9 cellular contexts compared by ENCODE assay signal in the genomic region with DNA sequence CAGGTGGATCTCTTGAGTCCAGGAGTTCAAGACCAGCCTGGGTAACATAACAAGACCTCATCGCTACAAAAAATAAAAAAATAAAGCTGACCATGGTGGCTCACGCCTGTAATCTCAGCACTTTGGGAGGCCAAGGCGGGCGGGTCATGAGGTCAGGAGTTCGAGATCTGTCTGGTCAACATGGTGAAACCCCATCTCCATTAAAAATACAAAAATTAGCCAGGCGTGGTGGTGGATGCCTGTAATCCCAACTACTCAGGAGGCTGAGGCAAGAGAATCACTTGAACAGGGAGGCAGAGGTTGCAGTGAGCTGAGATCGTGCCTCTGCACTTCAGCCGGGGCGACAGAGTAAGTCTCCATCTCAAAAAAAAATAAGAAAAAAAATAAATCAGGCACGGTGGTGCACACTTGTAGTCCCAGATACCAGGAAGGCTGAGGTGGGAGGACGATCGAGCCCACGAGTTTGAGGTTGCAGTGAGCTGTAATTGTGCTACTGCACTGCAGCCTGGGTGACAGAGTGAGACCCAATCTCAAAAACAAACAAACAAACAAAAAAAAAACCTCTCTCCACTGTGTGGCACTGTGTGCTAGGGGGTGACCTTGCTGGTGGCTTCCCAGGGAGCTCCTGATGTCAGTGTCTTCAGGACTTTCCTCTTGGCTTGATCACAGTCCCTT. TPM values are rescaled to one million over a fixed set of nuclear protein-coding genes. Genes with fewer than 3 reads are reported as not detected.
DNase-seq lines count a peak whose midpoint lies in the region; ATAC-seq, FAIRE-seq and TF ChIP-seq lines count a peak whose summit lies in the region.
"Had no signal": no experiment of that assay in that cellular context is flagged by ENCODE, and none has a peak within 500 bp of the region (broad histone marks: within the 10 kb centered on the region; RNA-seq: fewer than 3 reads in every experiment).

No MANE protein-coding gene starts in this region.

- ATAC-seq in left lobe of liver (peak; percentile 39), GM19455 (IDR thresholded peaks at IDR 0.05; ENCODE audit: unreplicated experiment) (no peak)

- intact Hi-C loops in ascending aorta (cut with DNase I): no loop called here

- no peaks in the 10 kb centered on the region for H3K27me3 ChIP-seq in ascending aorta

- TF ChIP-seq CTCF in D721Med (IDR thresholded peaks at IDR 0.05; ENCODE audit: insufficient read depth, missing control alignments) (peak; percentile 28), ascending aorta (IDR thresholded peaks at IDR 0.05) (no peak)

- no peak overlapping the region for H3K27ac ChIP-seq in ascending aorta

- H3K36me3 ChIP-seq in ascending aorta: no peaks in the 10 kb centered on the region

- no peak overlapping the region for H3K4me3 ChIP-seq in ascending aorta

- H3K9me3 ChIP-seq in ascending aorta: no peaks in the 10 kb centered on the region

- FAIRE-seq in D721Med (lab: Jason Lieb, UNC): no peak
- FAIRE-seq in GM18507 (lab: Jason Lieb, UNC): peak; percentile 76

- H3K4me1 ChIP-seq in ascending aorta: no peaks in the 10 kb centered on the region

- no peak for DNase-seq in D721Med (ENCODE audit: insufficient read length, low spot score)
- no peak for DNase-seq in GM18507 (ENCODE audit: extremely low spot score, insufficient read length, low read depth)
- DNase-seq in SW480 (ENCODE audit: low spot score): peak; percentile 54
- DNase-seq in left lobe of liver (ENCODE audit: low spot score): no peak
- DNase-seq in ascending aorta (ENCODE audit: low spot score in 2 of 2): no peak
- DNase-seq in NCI-H1105 treated with DMSO at 0.1 percent for 48 hours (lab: John Stamatoyannopoulos, UW): no peak
- DNase-seq: cerebellar nuclear complex; stimulated activated CD4-positive, alpha-beta T cell treated with anti-CD3 and anti-CD28 coated beads, Interleukin-4, amount 100 ng/mL, for 1 hour had no signal

RNA-seq across cellular contexts. Expression of a gene that starts 19.8 kb away (rescaled TPM):
- 12.3 TPM for total RNA-seq in left lobe of liver
- total RNA-seq in ascending aorta: 115 TPM

RNA-seq across cellular contexts. Expression of a gene that starts 29.5 kb away (rescaled TPM):
- total RNA-seq in left lobe of liver: 1.4 TPM
- 0.53 TPM for total RNA-seq in ascending aorta

RNA-seq across cellular contexts. Expression of a gene that starts 40.6 kb away (rescaled TPM):
- total RNA-seq in left lobe of liver: 8.5 TPM
- total RNA-seq in ascending aorta: 69.4 TPM

RNA-seq across cellular contexts. Expression of a gene that starts 46.8 kb away (rescaled TPM):
- total RNA-seq in left lobe of liver (20.9 TPM), ascending aorta (98.6 TPM)

RNA-seq across cellular contexts. Expression of a gene that starts 50.7 kb away (rescaled TPM):
- total RNA-seq in left lobe of liver (21.7 TPM), ascending aorta (643 TPM)
